Comparison of ENCODE assay signal across 4 cellular contexts in the genomic region with DNA sequence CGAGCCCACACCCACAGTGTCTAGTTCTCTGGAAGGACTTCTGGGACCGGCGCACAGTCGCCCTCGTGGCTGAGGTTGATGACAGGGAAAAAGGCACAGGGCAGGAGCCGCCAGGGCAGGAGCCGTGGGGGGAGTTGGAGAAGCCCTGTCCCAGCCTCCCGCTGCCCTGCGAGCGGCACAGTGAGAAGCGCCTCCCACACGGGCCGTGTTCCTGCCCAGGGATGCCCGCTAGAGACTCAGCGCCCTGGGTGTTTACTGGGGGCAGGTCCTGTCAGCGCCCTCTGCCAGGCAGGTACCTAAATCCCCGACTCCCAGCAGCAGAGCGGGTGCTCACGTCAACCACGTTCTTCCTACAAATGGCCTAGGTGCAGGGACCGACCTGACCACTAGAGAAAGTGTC. TPM values are rescaled to one million over a fixed set of nuclear protein-coding genes. Genes with fewer than 3 reads are reported as not detected.
"Had no signal": no experiment of that assay in that cellular context is flagged by ENCODE, and none has a peak within 500 bp of the region (broad histone marks: within the 10 kb centered on the region; RNA-seq: fewer than 3 reads in every experiment).

No MANE protein-coding gene starts in this region.

RNA-seq across cellular contexts. Expression of a gene that starts 26.0 kb away (rescaled TPM):
- total RNA-seq: LHCN-M2, M059J, MCF 10A, NCI-H460 had no signal
